Comparison of ENCODE assay signal across 7 cellular contexts in the genomic region with DNA sequence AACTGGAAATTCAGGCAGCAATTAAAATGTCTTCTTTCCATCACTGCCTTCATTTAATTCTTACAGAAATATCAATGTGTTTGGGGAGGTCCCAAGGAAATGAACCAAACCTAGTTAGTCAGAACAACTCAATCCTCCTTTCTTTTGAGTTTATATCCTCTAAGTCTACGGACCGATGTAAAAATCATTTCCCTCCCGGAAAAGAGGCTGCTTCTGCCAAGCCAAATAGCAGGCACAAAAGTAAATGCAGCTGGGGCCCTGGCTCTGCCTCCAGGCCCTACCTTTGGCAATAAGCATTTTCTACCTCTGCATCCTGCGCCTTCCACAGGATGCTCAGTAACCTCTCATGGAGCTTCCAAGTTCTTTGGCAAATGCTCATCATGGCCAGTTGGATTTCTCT.
"Had no signal": no experiment of that assay in that cellular context is flagged by ENCODE, and none has a peak within 500 bp of the region (broad histone marks: within the 10 kb centered on the region; RNA-seq: fewer than 3 reads in every experiment).

No MANE protein-coding gene starts in this region.

- H3K4me3 ChIP-seq: GM23338 had no signal

- H3K27ac Mint-ChIP-seq: GM23338, H9 had no signal

- DNase-seq: H9, HCEC 1CT, IMR-90 had no signal

- H3K4me1 Mint-ChIP-seq: GM23338 had no signal

- H3K4me2 ChIP-seq: GM23338 had no signal

- H3K9me3 Mint-ChIP-seq: GM23338, H9 had no signal

- H3K4me3 Mint-ChIP-seq: GM23338, H9 had no signal

- ATAC-seq: GM23338 had no signal

- H2AFZ ChIP-seq: GM23338 had no signal

- FAIRE-seq: H1, H54, HTR-8/SVneo had no signal
